In genomic region chr5:177362102-177362868, GRCh38 we compare ENCODE assay signal across 9 cellular contexts. TPM values are rescaled to one million over a fixed set of nuclear protein-coding genes. Genes with fewer than 3 reads are reported as not detected.
DNase-seq lines count a peak whose midpoint lies in the region; ATAC-seq and TF ChIP-seq lines count a peak whose summit lies in the region.
"Had no signal": no experiment of that assay in that cellular context is flagged by ENCODE, and none has a peak within 500 bp of the region (broad histone marks: within the 10 kb centered on the region; RNA-seq: fewer than 3 reads in every experiment).

No MANE protein-coding gene starts in this region.

- H3K4me1 ChIP-seq in BE2C (peaks cover 7% of the 10 kb centered on the region), ascending aorta (peaks cover 5 to 14% of the 10 kb centered on the region in 2 donors), mesenchymal stem cell (ENCODE audit: control insufficient read depth, insufficient read depth, low read depth, low read length) (peaks cover 32% of the 10 kb centered on the region)

- H3K4me2 ChIP-seq in mesenchymal stem cell (ENCODE audit: low read length, poor library complexity, severe bottlenecking) = peak overlapping the region; percentile 89

- peak overlapping the region; percentile 4 for H2AK5ac ChIP-seq in mesenchymal stem cell (ENCODE audit: low read length, severe bottlenecking)

- peak overlapping the region; percentile 33 for H4K8ac ChIP-seq in mesenchymal stem cell (ENCODE audit: low read length)

- peak overlapping the region; percentile 6 for H4K91ac ChIP-seq in mesenchymal stem cell (ENCODE audit: low read length)

- no peak overlapping the region for H3K14ac ChIP-seq in mesenchymal stem cell (ENCODE audit: low read length in 2 of 2)

- no peak overlapping the region for H3K4ac ChIP-seq in mesenchymal stem cell (ENCODE audit: low read depth in 1 of 2, low read length in 2 of 2)

- H3K9ac ChIP-seq in mesenchymal stem cell (ENCODE audit: low read length) = no peak overlapping the region

- no peaks in the 10 kb centered on the region for H3K36me3 ChIP-seq in BE2C
- peaks cover 11% of the 10 kb centered on the region; the same call in 1 of the 2 replicates for H3K36me3 ChIP-seq in KOPT-K1 (ENCODE audit: insufficient read depth, low read length)
- H3K36me3 ChIP-seq in ascending aorta = no peaks in the 10 kb centered on the region
- H3K36me3 ChIP-seq in mesenchymal stem cell (ENCODE audit: control insufficient read depth in 1 of 2, insufficient read depth in 2 of 2, low read depth in 1 of 2, low read length in 2 of 2) = no peaks in the 10 kb centered on the region

- 53% methylated on average over 18 of the region's 19 CpGs for WGBS in mesenchymal stem cell

- peak overlapping the region; percentile 13 for H2BK15ac ChIP-seq in mesenchymal stem cell (ENCODE audit: low read depth, poor library complexity, severe bottlenecking)

- no peak overlapping the region for H3K18ac ChIP-seq in mesenchymal stem cell (ENCODE audit: low read depth in 1 of 2, low read length in 2 of 2)

- peak overlapping the region; percentile 89 for H2AFZ ChIP-seq in mesenchymal stem cell (ENCODE audit: low read depth, low read length)

- intact Hi-C loops in ascending aorta (cut with DNase I) = no loop called here

- no peak overlapping the region for H3K23ac ChIP-seq in mesenchymal stem cell (ENCODE audit: low read length in 2 of 2)

- H2BK5ac ChIP-seq in mesenchymal stem cell (ENCODE audit: low read depth, low read length, poor library complexity, severe bottlenecking) = no peak overlapping the region

- H3K9me3 ChIP-seq in BE2C (no peaks in the 10 kb centered on the region), KOPT-K1 (ENCODE audit: insufficient read depth, low read length, poor library complexity, severe bottlenecking) (no peaks in the 10 kb centered on the region), ascending aorta (no peaks in the 10 kb centered on the region), mesenchymal stem cell (ENCODE audit: control insufficient read depth, low read length) (no peaks in the 10 kb centered on the region)

- DNase-seq in BE2C = no peak
- no peak for DNase-seq in ascending aorta (ENCODE audit: low spot score in 2 of 2)
- DNase-seq in mesenchymal stem cell = no peak
- no peak for DNase-seq in amygdala (lab: John Stamatoyannopoulos, UW)
- no peak for DNase-seq in COLO829 (ENCODE audit: low spot score)
- no peak for DNase-seq in NCI-H2227 treated with DMSO at 0.1 percent for 48 hours (lab: John Stamatoyannopoulos, UW)

- H2BK120ac ChIP-seq in mesenchymal stem cell (ENCODE audit: low read depth, low read length) = no peak overlapping the region

- no peaks in the 10 kb centered on the region for H3K79me1 ChIP-seq in mesenchymal stem cell (replicated peaks; ENCODE audit: low read length, poor library complexity, severe bottlenecking)

- H3K4me3 ChIP-seq in BE2C (ENCODE audit: low read depth, low read length) (peak overlapping the region; percentile 52), ascending aorta (peak overlapping the region; percentile 53 to 66), mesenchymal stem cell (ENCODE audit: insufficient read depth in 1 of 2, low read depth in 1 of 2, low read length in 2 of 2) (no peak overlapping the region)

- H3K27ac ChIP-seq in KOPT-K1 (ENCODE audit: low read depth, low read length, poor library complexity, severe bottlenecking) (peak overlapping the region; percentile 62), ascending aorta (no peak overlapping the region), mesenchymal stem cell (ENCODE audit: low read length, poor library complexity, severe bottlenecking) (no peak overlapping the region)

- H2BK12ac ChIP-seq in mesenchymal stem cell (ENCODE audit: low read length in 2 of 2) = no peak overlapping the region

- no peak for ATAC-seq in GM18505 (IDR thresholded peaks at IDR 0.05; ENCODE audit: unreplicated experiment)

- TF ChIP-seq POLR2A in GM18505 (IDR thresholded peaks at IDR 0.05; ENCODE audit: borderline replicate concordance, extremely low read depth, insufficient read depth, insufficient read length) = no peak

- H3K27me3 ChIP-seq in BE2C = no peaks in the 10 kb centered on the region
- H3K27me3 ChIP-seq in ascending aorta = no peaks in the 10 kb centered on the region
- peaks cover 0 to 54% of the 10 kb centered on the region in 2 experiments for H3K27me3 ChIP-seq in mesenchymal stem cell (ENCODE audit: control insufficient read depth in 1 of 2, insufficient read depth in 1 of 2, low read length in 2 of 2)

- no peak for TF ChIP-seq CTCF in BE2C (IDR thresholded peaks at IDR 0.05; ENCODE audit: low read depth, low read length)
- no peak for TF ChIP-seq CTCF in ascending aorta (IDR thresholded peaks at IDR 0.05)

RNA-seq across cellular contexts. Expression of gene RGS14, which starts 4.6 kb away (rescaled TPM):
- polyA plus RNA-seq in BE2C (2012; ENCODE audit: insufficient read depth, insufficient read length, low read depth) = 11.1 TPM
- total RNA-seq in ascending aorta = 4.5 TPM
- 16.7 TPM for polyA plus RNA-seq in mesenchymal stem cell (2013, experiment 1 of 2)
- polyA plus RNA-seq in mesenchymal stem cell (2013, experiment 2 of 2) = 15.9 TPM

RNA-seq across cellular contexts. Expression of gene LMAN2, which starts 10.8 kb away (rescaled TPM):
- 463 TPM for polyA plus RNA-seq in BE2C (2012; ENCODE audit: insufficient read depth, insufficient read length, low read depth)
- 229 TPM for total RNA-seq in ascending aorta
- polyA plus RNA-seq in mesenchymal stem cell (2013, experiment 1 of 2) = 296 TPM
- polyA plus RNA-seq in mesenchymal stem cell (2013, experiment 2 of 2) = 279 TPM

RNA-seq across cellular contexts. Expression of gene SLC34A1, which starts 21.9 kb away (rescaled TPM):
- polyA plus RNA-seq in BE2C (2012; ENCODE audit: insufficient read depth, insufficient read length, low read depth) = not detected
- not detected for total RNA-seq in ascending aorta
- polyA plus RNA-seq in mesenchymal stem cell (2013, experiment 1 of 2) = not detected
- polyA plus RNA-seq in mesenchymal stem cell (2013, experiment 2 of 2) = not detected
- total RNA-seq: NCI-H460 had no signal

RNA-seq across cellular contexts. Expression of gene PFN3, which starts 38.2 kb away (rescaled TPM):
- polyA plus RNA-seq in BE2C (2012; ENCODE audit: insufficient read depth, insufficient read length, low read depth) = not detected
- total RNA-seq in ascending aorta = not detected
- not detected for polyA plus RNA-seq in mesenchymal stem cell (2013, experiment 1 of 2)
- not detected for polyA plus RNA-seq in mesenchymal stem cell (2013, experiment 2 of 2)
- total RNA-seq: NCI-H460 had no signal

RNA-seq across cellular contexts. Expression of gene F12, which starts 47.1 kb away (rescaled TPM):
- polyA plus RNA-seq in BE2C (2012; ENCODE audit: insufficient read depth, insufficient read length, low read depth) = 68.2 TPM
- not detected for total RNA-seq in ascending aorta
- 1.2 TPM for polyA plus RNA-seq in mesenchymal stem cell (2013, experiment 1 of 2)
- 1.3 TPM for polyA plus RNA-seq in mesenchymal stem cell (2013, experiment 2 of 2)

Comparison
In these comparisons a context has a peak if more than half of its experiments do, and no peak if none do; other contexts are left out.
1. H3K4me3 ChIP-seq: peak in BE2C (single experiment) and ascending aorta (2 of 2); none in mesenchymal stem cell (0 of 2).